In the genomic region with DNA sequence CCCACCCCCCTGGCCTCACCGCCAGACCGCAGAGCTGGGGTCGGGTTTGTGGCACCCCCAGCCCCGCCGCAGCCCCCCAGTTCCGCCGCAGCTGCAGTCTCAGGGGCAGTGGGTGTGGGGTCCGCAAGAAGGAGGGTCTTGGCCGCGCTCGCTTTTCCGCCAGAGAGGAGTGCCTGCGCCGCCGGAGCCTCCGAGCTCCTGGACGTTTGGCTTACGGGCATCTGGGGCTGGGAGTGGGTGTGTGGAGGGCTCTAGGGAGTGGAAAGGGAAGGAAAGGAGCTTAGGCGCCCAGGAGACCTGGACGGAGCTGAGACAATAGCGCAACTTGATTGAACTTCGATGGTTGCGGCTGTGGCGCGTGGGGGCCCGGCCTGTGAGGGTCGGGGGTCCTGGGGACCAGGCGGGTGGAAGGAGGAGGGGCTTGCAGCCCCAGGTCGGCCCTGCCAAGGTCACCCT, we compare ENCODE assay signal across 9 cellular contexts.
DNase-seq lines count a peak whose midpoint lies in the region; ATAC-seq and TF ChIP-seq lines count a peak whose summit lies in the region.
"Had no signal": no experiment of that assay in that cellular context is flagged by ENCODE, and none has a peak within 500 bp of the region (broad histone marks: within the 10 kb centered on the region; RNA-seq: fewer than 3 reads in every experiment).

No MANE protein-coding gene starts in this region.

- H3K27me3 ChIP-seq in ascending aorta: no peaks in the 10 kb centered on the region

- peaks cover 0 to 11% of the 10 kb centered on the region in 2 donors for H3K36me3 ChIP-seq in ascending aorta
- H3K36me3 ChIP-seq: neutrophil had no signal

- H3K9me3 Mint-ChIP-seq in stimulated activated naive CD8-positive, alpha-beta T cell treated with anti-CD3 and anti-CD28 coated beads, Interleukin-15, amount 100 ng/mL, for 72 hours: no peaks in the 10 kb centered on the region

- H3K4me1 Mint-ChIP-seq in stimulated activated naive CD8-positive, alpha-beta T cell treated with anti-CD3 and anti-CD28 coated beads, Interleukin-15, amount 100 ng/mL, for 72 hours: peaks cover 24% of the 10 kb centered on the region

- H3K4me1 ChIP-seq in ascending aorta: peaks cover 14 to 55% of the 10 kb centered on the region in 2 donors

- H3K4me3 ChIP-seq in ascending aorta: peak overlapping the region; percentile 89 to 98

- H3K27me3 Mint-ChIP-seq in stimulated activated naive CD8-positive, alpha-beta T cell treated with anti-CD3 and anti-CD28 coated beads, Interleukin-15, amount 100 ng/mL, for 72 hours: peaks cover 61% of the 10 kb centered on the region

- DNase-seq in NCI-H2107 treated with DMSO at 0.1 percent for 48 hours (lab: John Stamatoyannopoulos, UW; ENCODE audit: unreplicated experiment): peak; percentile 29
- no peak for DNase-seq in NCI-H2107 (lab: John Stamatoyannopoulos, UW)
- no peak for DNase-seq in ascending aorta (ENCODE audit: low spot score in 2 of 2)
- DNase-seq in islet precursor cell: peak; percentile 71
- DNase-seq in stimulated activated naive CD8-positive, alpha-beta T cell treated with anti-CD3 and anti-CD28 coated beads, Interleukin-15, amount 100 ng/mL, for 72 hours: peak; percentile 6 to 17
- no peak for DNase-seq in pons (ENCODE audit: low spot score)
- DNase-seq in putamen (ENCODE audit: low spot score): no peak
- DNase-seq in activated effector memory CD4-positive, alpha-beta T cell treated with Interleukin-2 at 50 U/mL for 16 hours: no peak

- ATAC-seq in stimulated activated naive CD8-positive, alpha-beta T cell treated with anti-CD3 and anti-CD28 coated beads, Interleukin-15, amount 100 ng/mL, for 72 hours: peak; percentile 24

- intact Hi-C loops in ascending aorta (cut with DNase I): loop anchor here (5.0 kb wide), 1 partner anchor 37 kb away; no protein-coding TSS in a partner anchor

- peak overlapping the region; percentile 97 to 98 for H3K27ac ChIP-seq in ascending aorta
- H3K27ac ChIP-seq: neutrophil had no signal

- TF ChIP-seq CTCF in ascending aorta (IDR thresholded peaks at IDR 0.05): peak in 1 of 3 experiments; percentile 3

- H3K27ac Mint-ChIP-seq in stimulated activated naive CD8-positive, alpha-beta T cell treated with anti-CD3 and anti-CD28 coated beads, Interleukin-15, amount 100 ng/mL, for 72 hours: peak overlapping the region; percentile 39 to 54

- peak overlapping the region; percentile 80 to 88 for H3K4me3 Mint-ChIP-seq in stimulated activated naive CD8-positive, alpha-beta T cell treated with anti-CD3 and anti-CD28 coated beads, Interleukin-15, amount 100 ng/mL, for 72 hours

- H3K9me3 ChIP-seq in ascending aorta: no peaks in the 10 kb centered on the region
- H3K9me3 ChIP-seq: neutrophil had no signal

Comparison
In these comparisons a context has a peak if more than half of its experiments do, and no peak if none do; other contexts are left out.
1. DNase-seq: peak in NCI-H2107 treated with DMSO at 0.1 percent for 48 hours (single experiment), islet precursor cell (single experiment) and stimulated activated naive CD8-positive, alpha-beta T cell treated with anti-CD3 and anti-CD28 coated beads, Interleukin-15, amount 100 ng/mL, for 72 hours (2 of 2); none in NCI-H2107 (single experiment), ascending aorta (0 of 2), pons (single experiment), putamen (single experiment) and activated effector memory CD4-positive, alpha-beta T cell treated with Interleukin-2 at 50 U/mL for 16 hours (single experiment).